ENCODE assay signal across 20 cellular contexts in genomic region chr5:62330302-62330701, GRCh38. TPM values are rescaled to one million over a fixed set of nuclear protein-coding genes. Genes with fewer than 3 reads are reported as not detected.
DNase-seq lines count a peak whose midpoint lies in the region; ATAC-seq and TF ChIP-seq lines count a peak whose summit lies in the region.
"Had no signal": no experiment of that assay in that cellular context is flagged by ENCODE, and none has a peak within 500 bp of the region (broad histone marks: within the 10 kb centered on the region; RNA-seq: fewer than 3 reads in every experiment).

No MANE protein-coding gene starts in this region.

- H3K27ac ChIP-seq in SU-DHL-6 (ENCODE audit: low read depth, low read length) = no peak overlapping the region
- H3K27ac ChIP-seq in left ventricle myocardium inferior (replicated peaks) = no peak overlapping the region
- H3K27ac ChIP-seq: prostate gland, testis, vagina had no signal

- H3K36me3 Mint-ChIP-seq in activated naive CD8-positive, alpha-beta T cell = no peaks in the 10 kb centered on the region
- peaks cover 28% of the 10 kb centered on the region for H3K36me3 Mint-ChIP-seq in activated naive CD8-positive, alpha-beta T cell treated with anti-CD3 and anti-CD28 coated beads, Interleukin-2, amount 50 U/mL, for 24 hours (ENCODE audit: low read depth)
- peaks cover 20 to 38% of the 10 kb centered on the region in 2 donors for H3K36me3 Mint-ChIP-seq in stimulated activated naive B cell treated with anti-CD40 and anti-IgM and Interleukin-4, amounts not matched to agents 10 μg/mL and 1 μg/mL and 100 μg/mL, for 72 hours

- no peak overlapping the region for H2AFZ ChIP-seq in SU-DHL-6 (ENCODE audit: low read depth, low read length, severe bottlenecking)

- peaks cover 93% of the 10 kb centered on the region for H3K4me1 Mint-ChIP-seq in activated naive CD8-positive, alpha-beta T cell (ENCODE audit: low read depth)
- H3K4me1 Mint-ChIP-seq in activated naive CD8-positive, alpha-beta T cell treated with anti-CD3 and anti-CD28 coated beads, Interleukin-2, amount 50 U/mL, for 24 hours = peaks cover 80% of the 10 kb centered on the region
- H3K4me1 Mint-ChIP-seq in stimulated activated naive B cell treated with anti-CD40 and anti-IgM and Interleukin-4, amounts not matched to agents 10 μg/mL and 1 μg/mL and 100 μg/mL, for 72 hours = peaks cover 34 to 74% of the 10 kb centered on the region in 2 donors

- peaks cover 25% of the 10 kb centered on the region for H4K20me1 ChIP-seq in SU-DHL-6 (ENCODE audit: low read depth, low read length)

- ATAC-seq in activated naive CD8-positive, alpha-beta T cell treated with anti-CD3 and anti-CD28 coated beads, Interleukin-2, amount 50 U/mL, for 24 hours = no peak
- ATAC-seq in stimulated activated naive B cell treated with anti-CD40 and anti-IgM and Interleukin-4, amounts not matched to agents 10 μg/mL and 1 μg/mL and 100 μg/mL, for 72 hours (replicated peaks) = no peak
- ATAC-seq: left lobe of liver had no signal

- peak overlapping the region; percentile 10 for H3K27ac Mint-ChIP-seq in activated naive CD8-positive, alpha-beta T cell
- H3K27ac Mint-ChIP-seq in activated naive CD8-positive, alpha-beta T cell treated with anti-CD3 and anti-CD28 coated beads, Interleukin-2, amount 50 U/mL, for 24 hours = no peak overlapping the region
- H3K27ac Mint-ChIP-seq in stimulated activated naive B cell treated with anti-CD40 and anti-IgM and Interleukin-4, amounts not matched to agents 10 μg/mL and 1 μg/mL and 100 μg/mL, for 72 hours = peak overlapping the region; percentile 20

- no peak for TF ChIP-seq CTCF in SU-DHL-6 (IDR thresholded peaks at IDR 0.05; ENCODE audit: insufficient read depth, low read length, poor library complexity, severe bottlenecking)
- no peak for TF ChIP-seq CTCF in left ventricle myocardium inferior (IDR thresholded peaks at IDR 0.05; ENCODE audit: borderline replicate concordance)

- no peaks in the 10 kb centered on the region for H3K9me3 ChIP-seq in SU-DHL-6 (ENCODE audit: insufficient read depth, low read length)
- no peaks in the 10 kb centered on the region for H3K9me3 ChIP-seq in left ventricle myocardium inferior (replicated peaks)
- H3K9me3 ChIP-seq: prostate gland, testis, vagina had no signal

- H3K36me3 ChIP-seq in SU-DHL-6 (ENCODE audit: low read length) = no peaks in the 10 kb centered on the region
- no peaks in the 10 kb centered on the region for H3K36me3 ChIP-seq in left ventricle myocardium inferior
- H3K36me3 ChIP-seq: prostate gland, vagina had no signal

- intact Hi-C loops in left ventricle myocardium inferior (cut with micrococcal nuclease) = no loop called here

- no peaks in the 10 kb centered on the region for H3K9me2 ChIP-seq in SU-DHL-6 (replicated peaks; ENCODE audit: insufficient read depth, low read length)

- H3K27me3 Mint-ChIP-seq in activated naive CD8-positive, alpha-beta T cell = no peaks in the 10 kb centered on the region
- no peaks in the 10 kb centered on the region for H3K27me3 Mint-ChIP-seq in activated naive CD8-positive, alpha-beta T cell treated with anti-CD3 and anti-CD28 coated beads, Interleukin-2, amount 50 U/mL, for 24 hours
- H3K27me3 Mint-ChIP-seq in stimulated activated naive B cell treated with anti-CD40 and anti-IgM and Interleukin-4, amounts not matched to agents 10 μg/mL and 1 μg/mL and 100 μg/mL, for 72 hours = no peaks in the 10 kb centered on the region

- no peak overlapping the region for H3K9ac ChIP-seq in SU-DHL-6 (ENCODE audit: low read length)

- peaks cover 21% of the 10 kb centered on the region for H3K4me1 ChIP-seq in left ventricle myocardium inferior
- H3K4me1 ChIP-seq: prostate gland, testis had no signal

- H3K4me3 ChIP-seq in SU-DHL-6 (ENCODE audit: insufficient read depth, low read length, poor library complexity, severe bottlenecking) (no peak overlapping the region), left ventricle myocardium inferior (no peak overlapping the region)
- H3K4me3 ChIP-seq: prostate gland, testis, vagina had no signal

- no peak for DNase-seq in activated naive CD8-positive, alpha-beta T cell treated with anti-CD3 and anti-CD28 coated beads, Interleukin-2, amount 50 U/mL, for 24 hours
- peak; percentile 23 for DNase-seq in fibroblast of gingiva (ENCODE audit: low read depth)
- DNase-seq in stimulated activated naive B cell treated with anti-CD40 and anti-IgM and Interleukin-4, amounts not matched to agents 10 μg/mL and 1 μg/mL and 100 μg/mL, for 72 hours = no peak
- no peak for DNase-seq in left ventricle myocardium inferior
- no peak for DNase-seq in activated effector memory CD4-positive, alpha-beta T cell treated with anti-CD3 and anti-CD28 coated beads, Interleukin-2, amount 50 U/mL, for 16 hours
- DNase-seq in activated naive CD4-positive, alpha-beta T cell (lab: John Stamatoyannopoulos, UW) = no peak
- DNase-seq: activated CD4-positive, CD25-positive, alpha-beta regulatory T cell; activated gamma-delta T cell treated with Interleukin-2 at 50 U/mL for 16 hours; dermis blood vessel endothelial cell; DMS53; GF-D8; NCI-H1048; NCI-H2029; NCI-H226; testis had no signal

- peaks cover 99% of the 10 kb centered on the region for H3K79me2 ChIP-seq in SU-DHL-6 (ENCODE audit: insufficient read depth, low read length)

- H3K9me3 Mint-ChIP-seq in activated naive CD8-positive, alpha-beta T cell (ENCODE audit: low read depth) = no peaks in the 10 kb centered on the region
- no peaks in the 10 kb centered on the region for H3K9me3 Mint-ChIP-seq in activated naive CD8-positive, alpha-beta T cell treated with anti-CD3 and anti-CD28 coated beads, Interleukin-2, amount 50 U/mL, for 24 hours
- no peaks in the 10 kb centered on the region for H3K9me3 Mint-ChIP-seq in stimulated activated naive B cell treated with anti-CD40 and anti-IgM and Interleukin-4, amounts not matched to agents 10 μg/mL and 1 μg/mL and 100 μg/mL, for 72 hours

- no peaks in the 10 kb centered on the region for H3K27me3 ChIP-seq in SU-DHL-6 (ENCODE audit: low read length)
- no peaks in the 10 kb centered on the region for H3K27me3 ChIP-seq in left ventricle myocardium inferior (ENCODE audit: low read depth)
- H3K27me3 ChIP-seq: testis, vagina had no signal

- H3K4me3 Mint-ChIP-seq in activated naive CD8-positive, alpha-beta T cell = peak overlapping the region; percentile 13
- H3K4me3 Mint-ChIP-seq in activated naive CD8-positive, alpha-beta T cell treated with anti-CD3 and anti-CD28 coated beads, Interleukin-2, amount 50 U/mL, for 24 hours = no peak overlapping the region
- H3K4me3 Mint-ChIP-seq in stimulated activated naive B cell treated with anti-CD40 and anti-IgM and Interleukin-4, amounts not matched to agents 10 μg/mL and 1 μg/mL and 100 μg/mL, for 72 hours = no peak overlapping the region

- H3K4me2 ChIP-seq in SU-DHL-6 (ENCODE audit: low read depth, low read length, poor library complexity, severe bottlenecking) = peak overlapping the region; percentile 18

- peaks cover 6% of the 10 kb centered on the region; the same call in 1 of the 2 replicates for H3F3A ChIP-seq in SU-DHL-6 (ENCODE audit: insufficient read depth)

RNA-seq across cellular contexts. Expression of gene KIF2A, which starts 24.3 kb away (rescaled TPM):
- 9.7 TPM for total RNA-seq in left ventricle myocardium inferior
